ENCODE assay signal across 20 cellular contexts in genomic region chr11:96694338-96694737, GRCh38.
DNase-seq lines count a peak whose midpoint lies in the region; ATAC-seq and TF ChIP-seq lines count a peak whose summit lies in the region.
"Had no signal": no experiment of that assay in that cellular context is flagged by ENCODE, and none has a peak within 500 bp of the region (broad histone marks: within the 10 kb centered on the region; RNA-seq: fewer than 3 reads in every experiment).

No MANE protein-coding gene starts in this region.

- no peak overlapping the region for H3K9ac ChIP-seq in SK-N-SH
- H3K9ac ChIP-seq in mesendoderm (ENCODE audit: low read length) = no peak overlapping the region
- H3K9ac ChIP-seq: BLaER1 had no signal

- H3K79me1 ChIP-seq in mesendoderm (ENCODE audit: low read length) = no peaks in the 10 kb centered on the region

- H2BK120ac ChIP-seq in mesendoderm (ENCODE audit: low read depth, low read length) = no peak overlapping the region

- no peak overlapping the region for H4K5ac ChIP-seq in mesendoderm (ENCODE audit: low read length)

- H3K4me3 ChIP-seq in BE2C (ENCODE audit: low read depth, low read length) (0 out of 2 replicates have a peak overlapping the region, but pooled peaks have one; percentile 15), SK-N-SH (ENCODE audit: low read depth in 2 of 2, low read length in 1 of 2) (no peak overlapping the region), mesendoderm (ENCODE audit: low read length) (no peak overlapping the region)
- H3K4me3 ChIP-seq: BLaER1 had no signal

- peaks cover 17% of the 10 kb centered on the region for H3K4me1 ChIP-seq in BE2C
- H3K4me1 ChIP-seq in SK-N-SH (ENCODE audit: control insufficient read depth in 1 of 2, insufficient read depth in 2 of 2, low read depth in 1 of 2, low read length in 1 of 2) = peaks cover 3 to 6% of the 10 kb centered on the region in 2 experiments; a peak in 3 of 4 replicates
- H3K4me1 ChIP-seq in mesendoderm (ENCODE audit: control insufficient read depth, low read depth, low read length) = no peaks in the 10 kb centered on the region
- H3K4me1 ChIP-seq: BLaER1 had no signal

- no peak overlapping the region for H3K4ac ChIP-seq in mesendoderm (ENCODE audit: low read depth, low read length)

- no peak overlapping the region for H2AK5ac ChIP-seq in mesendoderm (ENCODE audit: low read length)

- H3K27me3 ChIP-seq in BE2C (no peaks in the 10 kb centered on the region), SK-N-SH (ENCODE audit: insufficient read depth) (no peaks in the 10 kb centered on the region), mesendoderm (ENCODE audit: insufficient read depth, low read length, poor library complexity) (no peaks in the 10 kb centered on the region)
- H3K27me3 ChIP-seq: BLaER1 had no signal

- no peak overlapping the region for H2AFZ ChIP-seq in SK-N-SH (ENCODE audit: low read depth)

- WGBS in SK-N-SH (ENCODE audit: low lambda C conversion rate) = 13% methylated on average over 5 of the region's 5 CpGs
- WGBS in mesendoderm (ENCODE audit: extremely low coverage, insufficient coverage, low lambda C conversion rate) = no CpG with 5 or more reads among the region's 5 CpGs

- ATAC-seq in HG03442 (IDR thresholded peaks at IDR 0.05; ENCODE audit: unreplicated experiment) = no peak

- no peak overlapping the region for H3K23ac ChIP-seq in mesendoderm (ENCODE audit: low read length)

- TF ChIP-seq CTCF in BE2C (IDR thresholded peaks at IDR 0.05; ENCODE audit: low read depth, low read length) (no peak), SK-N-SH (IDR thresholded peaks at IDR 0.05) (no peak)

- H3K9me3 ChIP-seq in BE2C = no peaks in the 10 kb centered on the region
- H3K9me3 ChIP-seq in SK-N-SH = no peaks in the 10 kb centered on the region
- H3K9me3 ChIP-seq: BLaER1 had no signal

- H3K56ac ChIP-seq in mesendoderm (ENCODE audit: low read length) = no peak overlapping the region

- no peaks in the 10 kb centered on the region for H3K79me2 ChIP-seq in SK-N-SH (ENCODE audit: insufficient read depth)
- H3K79me2 ChIP-seq in mesendoderm (ENCODE audit: control insufficient read depth, insufficient read depth, low read length) = no peaks in the 10 kb centered on the region

- peak; percentile 36 for TF ChIP-seq RAD21 in SK-N-SH (IDR thresholded peaks at IDR 0.05; ENCODE audit: low read length)

- peak in 1 of 2 experiments; percentile 91; a peak in 2 of 4 replicates for TF ChIP-seq EP300 in SK-N-SH (IDR thresholded peaks at IDR 0.05; ENCODE audit: borderline replicate concordance in 1 of 2, low read depth in 1 of 2, low read length in 1 of 2)

- H2BK15ac ChIP-seq in mesendoderm (replicated peaks; ENCODE audit: low read depth) = no peak overlapping the region

- H3F3A ChIP-seq in SK-N-SH (replicated peaks; ENCODE audit: insufficient read depth) = no peaks in the 10 kb centered on the region

- no peak overlapping the region for H2BK5ac ChIP-seq in mesendoderm (ENCODE audit: low read length)

- peak; percentile 72 for DNase-seq in BE2C
- peak; percentile 40 for DNase-seq in M059J (ENCODE audit: low read depth)
- peak; percentile 31 for DNase-seq in SK-N-SH
- no peak for DNase-seq in mesendoderm
- DNase-seq in foreskin melanocyte = no peak
- DNase-seq in HuH-7.5 (ENCODE audit: low spot score) = no peak
- no peak for DNase-seq in NCI-H187 (lab: John Stamatoyannopoulos, UW)
- DNase-seq: 8988T; AML-193; C1 segment of cervical spinal cord; CD4-positive, alpha-beta memory T cell; CD4-positive, CD25-positive, alpha-beta regulatory T cell; CD8-positive, alpha-beta memory T cell; COR-L47; DMS 273 treated with DMSO at 0.1 percent for 48 hours; DMS153; DMS79 treated with DMSO at 0.1 percent for 48 hours; GF-D8 had no signal

- H3K27ac ChIP-seq in SK-N-SH (ENCODE audit: low read depth in 2 of 2, low read length in 1 of 2) (peak overlapping the region in 1 of 2 experiments; percentile 97; a peak in 2 of 4 replicates), mesendoderm (ENCODE audit: low read depth, low read length) (no peak overlapping the region)
- H3K27ac ChIP-seq: BLaER1 had no signal

- POLR2A ChIA-PET in SK-N-SH (lab: Yijun Ruan, JAX) = interaction anchor here (0.7 kb wide), 1 partner anchor 13 kb away, joined by 4 read pairs; no protein-coding TSS in a partner anchor

- H3K36me3 ChIP-seq in BE2C = no peaks in the 10 kb centered on the region; the same call in 1 of the 2 replicates
- H3K36me3 ChIP-seq in SK-N-SH (replicated peaks in 1 of 2; ENCODE audit: control insufficient read depth in 1 of 2, insufficient read depth in 2 of 2, low read length in 1 of 2) = no peaks in the 10 kb centered on the region
- H3K36me3 ChIP-seq in mesendoderm (ENCODE audit: control insufficient read depth, insufficient read depth, low read length) = no peaks in the 10 kb centered on the region
- H3K36me3 ChIP-seq: BLaER1 had no signal

- H3K9me2 ChIP-seq in SK-N-SH = no peaks in the 10 kb centered on the region

- H4K20me1 ChIP-seq in SK-N-SH (ENCODE audit: insufficient read depth) = no peaks in the 10 kb centered on the region
- H4K20me1 ChIP-seq: BLaER1 had no signal

- H3K18ac ChIP-seq in mesendoderm (ENCODE audit: low read length) = peak overlapping the region; percentile 10

- no peak overlapping the region for H4K8ac ChIP-seq in mesendoderm (ENCODE audit: low read depth, low read length)

- CTCF ChIA-PET in SK-N-SH (lab: Yijun Ruan, JAX) = interaction anchor here (1.0 kb wide), 1 partner anchor 13 kb away, joined by 4 read pairs; no protein-coding TSS in a partner anchor

- H3K4me2 ChIP-seq in SK-N-SH = no peak overlapping the region
- no peak overlapping the region for H3K4me2 ChIP-seq in mesendoderm (ENCODE audit: low read length)
- H3K4me2 ChIP-seq: BLaER1 had no signal

TF ChIP-seq in SK-N-SH, 30 proteins besides CTCF, POLR2A, EP300 and RAD21 (continues in another document):
- no peak for TF ChIP-seq MEF2A (IDR thresholded peaks at IDR 0.05; ENCODE audit: borderline replicate concordance, low read depth)
- TF ChIP-seq YY1 (IDR thresholded peaks at IDR 0.05; ENCODE audit: low read depth) = no peak
- TF ChIP-seq NFIC (IDR thresholded peaks at IDR 0.05; ENCODE audit: borderline replicate concordance) = no peak
- peak; percentile 32; the same call in 1 of the 2 replicates for TF ChIP-seq TCF12 (IDR thresholded peaks at IDR 0.05)
- no peak for TF ChIP-seq FOXM1 (IDR thresholded peaks at IDR 0.05; ENCODE audit: low read depth)
- no peak for TF ChIP-seq SIN3A (IDR thresholded peaks at IDR 0.05; ENCODE audit: borderline replicate concordance, low read depth, low read length)
- no peak for TF ChIP-seq GABPA (IDR thresholded peaks at IDR 0.05; ENCODE audit: low read depth)
- TF ChIP-seq ZBTB33 (IDR thresholded peaks at IDR 0.05; ENCODE audit: borderline replicate concordance, low read depth) = no peak
- TF ChIP-seq MXI1 (IDR thresholded peaks at IDR 0.05; ENCODE audit: low read depth, low read length) = peak; percentile 34; the same call in 1 of the 2 replicates
- TF ChIP-seq TAF1 (IDR thresholded peaks at IDR 0.05; ENCODE audit: borderline replicate concordance, low read depth, low read length) = no peak
- TF ChIP-seq FOXJ3 (CRISPR knock-in tag; IDR thresholded peaks at IDR 0.05) = peak; percentile 86
- no peak for TF ChIP-seq TEAD4 (IDR thresholded peaks at IDR 0.05; ENCODE audit: borderline replicate concordance, insufficient read depth)
- no peak for TF ChIP-seq USF2 (IDR thresholded peaks at IDR 0.05; ENCODE audit: borderline replicate concordance, low read depth, low read length)
- TF ChIP-seq POLR2AphosphoS5 (IDR thresholded peaks at IDR 0.05; ENCODE audit: low read depth, low read length) = no peak
- peak; percentile 72; the same call in 1 of the 2 replicates for TF ChIP-seq RCOR1 (IDR thresholded peaks at IDR 0.05; ENCODE audit: low read length)
- TF ChIP-seq PBX3 (IDR thresholded peaks at IDR 0.05) = no peak
- no peak for TF ChIP-seq NRF1 (IDR thresholded peaks at IDR 0.05; ENCODE audit: low read depth, low read length)
- peak; percentile 17; the same call in 1 of the 2 replicates for TF ChIP-seq RFX5 (IDR thresholded peaks at IDR 0.05; ENCODE audit: low read length)
- TF ChIP-seq RXRA (IDR thresholded peaks at IDR 0.05; ENCODE audit: borderline replicate concordance, low read depth) = no peak
- no peak for TF ChIP-seq ELF1 (IDR thresholded peaks at IDR 0.05)
- no peak for TF ChIP-seq JUND (IDR thresholded peaks at IDR 0.05)
- no peak for TF ChIP-seq FOSL2 (IDR thresholded peaks at IDR 0.05; ENCODE audit: borderline replicate concordance, low read depth)

Comparison
In these comparisons a context has a peak if more than half of its experiments do, and no peak if none do; other contexts are left out.
1. DNase-seq: peak in BE2C (single experiment), M059J (single experiment) and SK-N-SH (single experiment); none in mesendoderm (single experiment), foreskin melanocyte (single experiment), HuH-7.5 (single experiment) and NCI-H187 (0 of 2).